1 cellular context compared by ENCODE assay signal in the genomic region with DNA sequence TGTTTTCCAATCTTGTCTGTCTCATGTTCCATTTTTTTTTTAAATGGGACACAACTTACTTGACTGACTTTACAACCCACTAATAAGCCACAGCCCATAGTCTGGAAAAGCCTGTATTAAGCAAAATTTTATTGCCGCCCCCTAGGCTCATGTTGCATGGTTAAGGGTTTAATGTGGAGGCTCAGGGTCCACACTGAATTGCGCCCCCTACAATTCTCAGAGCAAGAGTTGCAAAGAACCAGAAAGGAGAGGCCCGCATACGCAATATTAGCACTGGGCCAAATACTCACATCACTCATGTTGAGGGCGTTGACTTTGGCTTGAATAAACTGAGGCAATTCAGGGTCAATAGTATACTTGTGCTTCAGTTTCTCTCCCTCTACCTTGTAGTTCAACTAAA.
TF ChIP-seq lines count a peak whose summit lies in the region.

No MANE protein-coding gene starts in this region.

TF ChIP-seq in K562, 482 proteins besides CTCF, POLR2A, EP300 and RAD21 (continued from another document):
- TF ChIP-seq, protein P1, sequence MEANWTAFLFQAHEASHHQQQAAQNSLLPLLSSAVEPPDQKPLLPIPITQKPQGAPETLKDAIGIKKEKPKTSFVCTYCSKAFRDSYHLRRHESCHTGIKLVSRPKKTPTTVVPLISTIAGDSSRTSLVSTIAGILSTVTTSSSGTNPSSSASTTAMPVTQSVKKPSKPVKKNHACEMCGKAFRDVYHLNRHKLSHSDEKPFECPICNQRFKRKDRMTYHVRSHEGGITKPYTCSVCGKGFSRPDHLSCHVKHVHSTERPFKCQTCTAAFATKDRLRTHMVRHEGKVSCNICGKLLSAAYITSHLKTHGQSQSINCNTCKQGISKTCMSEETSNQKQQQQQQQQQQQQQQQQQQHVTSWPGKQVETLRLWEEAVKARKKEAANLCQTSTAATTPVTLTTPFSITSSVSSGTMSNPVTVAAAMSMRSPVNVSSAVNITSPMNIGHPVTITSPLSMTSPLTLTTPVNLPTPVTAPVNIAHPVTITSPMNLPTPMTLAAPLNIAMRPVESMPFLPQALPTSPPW (CRISPR knock-in tag; IDR thresholded peaks at IDR 0.05): 0 out of 2 replicates have a peak, but pooled peaks have one; percentile 1
- TF ChIP-seq CEBPG (CRISPR knock-in tag; IDR thresholded peaks at IDR 0.05) (no peak), CEBPG (tag; conservative IDR thresholded peaks at IDR 0.05 in 1 of 2, IDR thresholded peaks at IDR 0.05 in 1 of 2) (0 out of 4 replicates have a peak, but pooled peaks of 1 of the 2 experiments have one; percentile 7), SMAD4 (CRISPR knock-in tag; conservative IDR thresholded peaks at IDR 0.05) (0 out of 2 replicates have a peak, but pooled peaks have one; percentile 11), ZNF174 (CRISPR knock-in tag; IDR thresholded peaks at IDR 0.05) (no peak), PHTF2 (CRISPR knock-in tag; IDR thresholded peaks at IDR 0.05) (no peak)
TF ChIP-seq in K562: peak in this region for 4.
